Comparison of ENCODE assay signal across 1 cellular context in genomic region chrX:120457766-120458180, GRCh38.
TF ChIP-seq lines count a peak whose summit lies in the region.

No MANE protein-coding gene starts in this region.

TF ChIP-seq in SK-N-SH treated with all-trans-retinoic acid at 6 μM for 48 hours, 23 proteins besides CTCF, POLR2A, EP300 and RAD21 (continued from another document):
- TF ChIP-seq TSHZ2 (CRISPR knock-in tag; IDR thresholded peaks at IDR 0.05) (no peak), ARNTL (CRISPR knock-in tag; IDR thresholded peaks at IDR 0.05; ENCODE audit: borderline replicate concordance, low read depth) (no peak)
TF ChIP-seq in SK-N-SH treated with all-trans-retinoic acid at 6 μM for 48 hours: peak in this region for 0.
